In genomic region chr14:32083789-32084188, GRCh38 we compare ENCODE assay signal across 25 cellular contexts. TPM values are rescaled to one million over a fixed set of nuclear protein-coding genes. Genes with fewer than 3 reads are reported as not detected.
A peak's percentile ranks its signal among the peaks of the same experiment; 100 is the strongest.
DNase-seq lines count a peak whose midpoint lies in the region; ATAC-seq, FAIRE-seq and TF ChIP-seq lines count a peak whose summit lies in the region.
"Had no signal": no experiment of that assay in that cellular context is flagged by ENCODE, and none has a peak within 500 bp of the region (broad histone marks: within the 10 kb centered on the region; RNA-seq: fewer than 3 reads in every experiment).

No MANE protein-coding gene starts in this region.

- peaks cover 0 to 3% of the 10 kb centered on the region in 2 experiments for H3K36me3 ChIP-seq in keratinocyte (ENCODE audit: control insufficient read depth in 2 of 2, extremely low read depth in 1 of 2, insufficient read depth in 2 of 2, low read length in 2 of 2)
- no peaks in the 10 kb centered on the region for H3K36me3 ChIP-seq in small intestine (ENCODE audit: control insufficient read depth in 2 of 2, insufficient read depth in 2 of 2, low read length in 2 of 2)
- H3K36me3 ChIP-seq: gastrocnemius medialis, left lung, upper lobe of left lung had no signal

- H3K9me3 ChIP-seq in keratinocyte (ENCODE audit: control insufficient read depth, low read depth, low read length) = no peaks in the 10 kb centered on the region
- H3K9me3 ChIP-seq in small intestine (ENCODE audit: control insufficient read depth, low read depth) = no peaks in the 10 kb centered on the region
- H3K9me3 ChIP-seq: gastrocnemius medialis, left lung, upper lobe of left lung had no signal

- no peak overlapping the region for H2AFZ ChIP-seq in keratinocyte (ENCODE audit: control insufficient read depth, low read length)

- peaks cover 6% of the 10 kb centered on the region for H4K20me1 ChIP-seq in keratinocyte (ENCODE audit: control insufficient read depth, extremely low read depth, insufficient read depth, low read length)

- dilution Hi-C loops in keratinocyte (cut with MboI; ENCODE audit: extremely low pct_ligation_motif_present, low sequenced_read_pairs) = no loop called here

- H3K4me2 ChIP-seq in keratinocyte (ENCODE audit: control insufficient read depth, extremely low read depth, insufficient read depth, low read depth, low read length) = no peak overlapping the region

- DNase-seq in GM19239 (ENCODE audit: insufficient read length, low spot score) (no peak), NCI-H69 (lab: John Stamatoyannopoulos, UW) (peak; percentile 8), keratinocyte (ENCODE audit: low read depth, low spot score) (no peak), small intestine (peak; percentile 78), NCI-H2171 treated with DMSO at 0.1 percent for 48 hours (lab: John Stamatoyannopoulos, UW) (no peak)
- no peak for DNase-seq in activated T-cell treated with anti-CD3 and anti-CD28 coated beads, Interleukin-2, amount 50 U/mL, for 1 hour
- DNase-seq: activated CD4-positive, alpha-beta T cell treated with anti-CD3 and anti-CD28 coated beads for 1 hour; activated CD8-positive, alpha-beta T cell treated with anti-CD3 and anti-CD28 coated beads for 36 hours; anterior cingulate cortex; central memory CD4-positive, alpha-beta T cell; gastrocnemius medialis; immature natural killer cell; IMR-90; left lung; naive thymus-derived CD4-positive, alpha-beta T cell; NCI-H1417; NCI-H2081 treated with DMSO at 0.1 percent for 48 hours; NCI-H446 treated with DMSO at 0.1 percent for 48 hours; stimulated activated CD8-positive, alpha-beta memory T cell treated with anti-CD3 and anti-CD28 coated beads, Interleukin-4, amount 100 ng/mL, for 48 hours; T-helper 17 cell; upper lobe of left lung had no signal

- H3K27ac ChIP-seq in keratinocyte (ENCODE audit: control insufficient read depth, insufficient read depth, low read length) (peak overlapping the region; percentile 13), small intestine (ENCODE audit: low read depth in 1 of 2, low read length in 1 of 2) (no peak overlapping the region)
- H3K27ac ChIP-seq: gastrocnemius medialis, left lung, SK-N-MC, upper lobe of left lung had no signal

- TF ChIP-seq CTCF in keratinocyte (optimal IDR thresholded peaks at IDR 0.05 in 1 of 3, IDR thresholded peaks at IDR 0.05 in 1 of 3, conservative IDR thresholded peaks at IDR 0.05 in 1 of 3; ENCODE audit: extremely low read depth in 1 of 3, insufficient read depth in 2 of 3, low read length in 3 of 3) = no peak

- H3K79me2 ChIP-seq in keratinocyte (ENCODE audit: control insufficient read depth, insufficient read depth, low read length) = peaks cover 98% of the 10 kb centered on the region

- no peak overlapping the region for H3K4me3 ChIP-seq in keratinocyte (ENCODE audit: control insufficient read depth in 2 of 3, extremely low read depth in 1 of 3, insufficient read depth in 2 of 3, low read depth in 1 of 3, low read length in 3 of 3)
- H3K4me3 ChIP-seq in small intestine (ENCODE audit: low read depth in 1 of 2, low read length in 2 of 2) = no peak overlapping the region
- H3K4me3 ChIP-seq: gastrocnemius medialis, GM12878, left lung, SK-N-MC, upper lobe of left lung had no signal

- no peak overlapping the region for H3K9ac ChIP-seq in keratinocyte (ENCODE audit: control insufficient read depth, extremely low read depth, insufficient read depth, low read length)

- no peak for ATAC-seq in HG03159 (IDR thresholded peaks at IDR 0.05; ENCODE audit: unreplicated experiment)
- ATAC-seq: activated CD8-positive, alpha-beta T cell treated with anti-CD3 and anti-CD28 coated beads for 36 hours; activated naive CD4-positive, alpha-beta T cell treated with anti-CD3 and anti-CD28 coated beads, Interleukin-2, amount 50 U/mL, for 72 hours; gastrocnemius medialis; left lung; naive thymus-derived CD4-positive, alpha-beta T cell; T-helper 17 cell had no signal

- FAIRE-seq in GM19239 (lab: Jason Lieb, UNC) (peak; percentile 57), keratinocyte (lab: Jason Lieb, UNC) (no peak), small intestine (lab: Jason Lieb, UNC) (peak; percentile 23)
- FAIRE-seq: GM12878 had no signal

- H3K27me3 ChIP-seq in keratinocyte (ENCODE audit: control insufficient read depth, extremely low read depth, insufficient read depth, low read length) = no peaks in the 10 kb centered on the region
- no peaks in the 10 kb centered on the region for H3K27me3 ChIP-seq in small intestine (ENCODE audit: control insufficient read depth in 2 of 2, insufficient read depth in 2 of 2, low read length in 2 of 2)
- H3K27me3 ChIP-seq: gastrocnemius medialis, left lung, upper lobe of left lung had no signal

- H3K9me1 ChIP-seq in keratinocyte (ENCODE audit: control insufficient read depth, extremely low read depth, insufficient read depth, low read length) = no peaks in the 10 kb centered on the region

- H3K4me1 ChIP-seq in keratinocyte (ENCODE audit: control insufficient read depth, extremely low read depth, insufficient read depth, low read length) = peaks cover 25% of the 10 kb centered on the region
- H3K4me1 ChIP-seq in small intestine (ENCODE audit: control insufficient read depth in 2 of 2, insufficient read depth in 1 of 2, low read depth in 1 of 2, low read length in 1 of 2) = peaks cover 2 to 8% of the 10 kb centered on the region in 2 donors

RNA-seq across cellular contexts. Expression of gene ARHGAP5, which starts 6.7 kb away (rescaled TPM):
- polyA plus RNA-seq in keratinocyte (24.4 to 43.1 TPM (median 32.8 TPM) in 3 replicates), small intestine (10 to 100 TPM; 14.9 to 40.0 (median 24.9) TPM)
- 164 TPM for polyA plus RNA-seq in keratinocyte (2011; ENCODE audit: low read depth)
- 22.3 and 48.7 TPM in 2 replicates for polyA plus RNA-seq in keratinocyte (2011; cell fraction: cytosol; rRNA removed)
- polyA plus RNA-seq in keratinocyte (2011; cell fraction: nucleus; rRNA removed) = 43.8 and 56.0 TPM in 2 replicates
- polyA plus RNA-seq in keratinocyte (2012; ENCODE audit: low replicate concordance) = 31.6 and 43.1 TPM in 2 replicates
- 5.9 to 112 TPM (median 57.8 TPM) in 3 replicates for polyA minus RNA-seq in keratinocyte
- polyA minus RNA-seq in keratinocyte (2011; cell fraction: cytosol; rRNA and poly(A)+ RNA removed) = 58.7 TPM
- 48.2 and 107 TPM in 2 replicates for polyA minus RNA-seq in keratinocyte (2011; cell fraction: nucleus; rRNA and poly(A)+ RNA removed)

Comparison
In these comparisons a context has a peak if more than half of its experiments do, and no peak if none do; other contexts are left out.
1. DNase-seq: peak in NCI-H69 (single experiment) and small intestine (single experiment); none in GM19239 (single experiment), keratinocyte (single experiment), NCI-H2171 treated with DMSO at 0.1 percent for 48 hours (single experiment) and activated T-cell treated with anti-CD3 and anti-CD28 coated beads, Interleukin-2, amount 50 U/mL, for 1 hour (single experiment).